30 cellular contexts compared by ENCODE assay signal in the genomic region with DNA sequence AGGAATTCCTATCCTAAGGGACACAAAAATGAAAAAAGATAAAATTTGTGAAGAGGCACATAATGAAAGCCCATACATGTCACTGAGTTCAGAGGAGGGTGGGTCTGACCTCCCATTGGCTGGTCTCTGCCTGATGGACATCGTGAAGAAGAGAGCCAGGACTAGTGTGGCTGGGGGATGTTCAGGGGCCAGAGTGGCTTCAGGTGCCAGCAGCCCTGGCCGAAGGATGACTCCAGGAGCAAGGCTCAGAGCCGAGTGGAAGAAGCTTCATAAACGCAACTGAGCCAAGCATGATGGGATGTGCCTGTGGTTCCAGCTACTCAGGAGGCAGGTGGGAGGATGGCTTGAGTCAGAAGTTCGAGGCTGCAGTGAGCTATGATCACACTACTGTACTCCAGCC. TPM values are rescaled to one million over a fixed set of nuclear protein-coding genes. Genes with fewer than 3 reads are reported as not detected.
DNase-seq lines count a peak whose midpoint lies in the region; ATAC-seq, FAIRE-seq and TF ChIP-seq lines count a peak whose summit lies in the region.
"Had no signal": no experiment of that assay in that cellular context is flagged by ENCODE, and none has a peak within 500 bp of the region (broad histone marks: within the 10 kb centered on the region; RNA-seq: fewer than 3 reads in every experiment).

No MANE protein-coding gene starts in this region.

- H3K9me3 Mint-ChIP-seq in activated CD4-positive, alpha-beta T cell treated with anti-CD3 and anti-CD28 coated beads for 36 hours (ENCODE audit: low read depth), result no peaks in the 10 kb centered on the region
- H3K9me3 Mint-ChIP-seq in activated naive CD8-positive, alpha-beta T cell treated with anti-CD3 and anti-CD28 coated beads for 36 hours, result peaks cover 4% of the 10 kb centered on the region
- no peaks in the 10 kb centered on the region for H3K9me3 Mint-ChIP-seq in naive thymus-derived CD8-positive, alpha-beta T cell
- H3K9me3 Mint-ChIP-seq: endodermal cell, neural progenitor cell had no signal

- CTCF ChIA-PET in activated CD4-positive, alpha-beta T cell treated with anti-CD3 and anti-CD28 coated beads for 36 hours (lab: Charles Lee), result interaction anchor here (0.9 to 4.8 kb wide), 3 partner anchors 13 to 70 kb away, joined by 3 to 19 read pairs (median 5); no protein-coding TSS in a partner anchor

- no peak for ATAC-seq in activated CD4-positive, alpha-beta T cell treated with anti-CD3 and anti-CD28 coated beads for 36 hours
- no peak for ATAC-seq in naive thymus-derived CD8-positive, alpha-beta T cell
- ATAC-seq: activated CD4-positive, CD25-positive, alpha-beta regulatory T cell treated with anti-CD3 and anti-CD28 coated beads, Interleukin-2, amount 50 U/mL, for 24 hours; esophagus mucosa; heart right ventricle; lower lobe of right lung; right lobe of liver; stimulated activated naive CD8-positive, alpha-beta T cell treated with anti-CD3 and anti-CD28 coated beads, Interleukin-15, Interleukin-2, amounts not matched to agents 100 U/mL and 50 U/mL, for 24 hours had no signal

- H3K4me3 Mint-ChIP-seq in activated CD4-positive, alpha-beta T cell treated with anti-CD3 and anti-CD28 coated beads for 36 hours, result no peak overlapping the region
- no peak overlapping the region for H3K4me3 Mint-ChIP-seq in activated naive CD8-positive, alpha-beta T cell treated with anti-CD3 and anti-CD28 coated beads for 36 hours
- no peak overlapping the region for H3K4me3 Mint-ChIP-seq in naive thymus-derived CD8-positive, alpha-beta T cell
- H3K4me3 Mint-ChIP-seq: activated naive CD4-positive, alpha-beta T cell treated with anti-CD3 and anti-CD28 coated beads, Interleukin-2, amount 10 ng/mL, durations not matched to agents 7 days and 5 days; endodermal cell; neural progenitor cell had no signal

- H3K27ac ChIP-seq in uterus, result no peak overlapping the region
- H3K27ac ChIP-seq: heart right ventricle, lower lobe of right lung, neural progenitor cell, PC-9, right lobe of liver had no signal

- intact Hi-C loops in activated CD4-positive, alpha-beta T cell treated with anti-CD3 and anti-CD28 coated beads for 36 hours (cut with DNase I, micrococcal nuclease), result loop anchor here in 1 of 2 experiments (10.0 kb wide), 1 partner anchor 642 kb away; a partner anchor contains a TSS
- intact Hi-C loops in uterus (cut with DNase I; ENCODE audit: low total_unique reads), result no loop called here

- H3K27me3 ChIP-seq in uterus, result no peaks in the 10 kb centered on the region
- H3K27me3 ChIP-seq: heart right ventricle, neural progenitor cell, right lobe of liver had no signal

- TF ChIP-seq CTCF in uterus (IDR thresholded peaks at IDR 0.05), result no peak

- peak; percentile 27 for FAIRE-seq in GM12892 (lab: Jason Lieb, UNC)

- DNase-seq in activated CD4-positive, alpha-beta T cell treated with anti-CD3 and anti-CD28 coated beads for 36 hours, result no peak
- no peak for DNase-seq in activated CD4-positive, alpha-beta T cell treated with anti-CD3 and anti-CD28 coated beads, Interleukin-2, amount 50 U/mL, for 4 hours
- DNase-seq in GM12892 (ENCODE audit: insufficient read length) (no peak), NCI-H2171 (lab: John Stamatoyannopoulos, UW) (no peak), uterus (no peak), NCI-H2029 (lab: John Stamatoyannopoulos, UW) (no peak)
- no peak for DNase-seq in activated naive CD8-positive, alpha-beta T cell treated with anti-CD3 and anti-CD28 coated beads for 36 hours
- no peak for DNase-seq in naive thymus-derived CD8-positive, alpha-beta T cell
- DNase-seq: 8988T; activated naive CD4-positive, alpha-beta T cell treated with anti-CD3 and anti-CD28 coated beads, Interleukin-2, amount 10 ng/mL, durations not matched to agents 7 days and 5 days; activated T-cell treated with anti-CD3 and anti-CD28 coated beads, Interleukin-2, amount 50 U/mL, for 48 hours; DMS 273 treated with DMSO at 0.1 percent for 48 hours; endodermal cell; foreskin fibroblast; GOT3; heart right ventricle; lower lobe of right lung; NCI-H1092 treated with DMSO at 0.1 percent for 48 hours; NCI-H187; NCI-H526; NK-92 treated with Interleukin-12 subunit alpha and Interleukin-12 subunit beta, amount 100 ng/mL, for 24 hours; PC-9; right lobe of liver; SHP77 treated with DMSO at 0.1 percent for 48 hours; stimulated activated CD4-positive, alpha-beta T cell treated with anti-CD3 and anti-CD28 coated beads, Interleukin-12 subunit alpha, Interleukin-12 subunit beta, amount 100 ng/mL, for 4 hours; stimulated activated CD4-positive, alpha-beta T cell treated with anti-CD3 and anti-CD28 coated beads, Interleukin-4, amount 100 ng/mL, for 4 hours; stimulated activated naive CD8-positive, alpha-beta T cell treated with anti-CD3 and anti-CD28 coated beads, Interleukin-15, Interleukin-2, amounts not matched to agents 100 U/mL and 50 U/mL, for 24 hours had no signal

- peaks cover 5 to 8% of the 10 kb centered on the region in 2 donors for H3K4me1 ChIP-seq in uterus

- peaks cover 15% of the 10 kb centered on the region for H3K36me3 Mint-ChIP-seq in activated CD4-positive, alpha-beta T cell treated with anti-CD3 and anti-CD28 coated beads for 36 hours (ENCODE audit: low read depth)
- peaks cover 22% of the 10 kb centered on the region for H3K36me3 Mint-ChIP-seq in activated naive CD8-positive, alpha-beta T cell treated with anti-CD3 and anti-CD28 coated beads for 36 hours
- peaks cover 5 to 36% (median 25%) of the 10 kb centered on the region in 3 donors for H3K36me3 Mint-ChIP-seq in naive thymus-derived CD8-positive, alpha-beta T cell
- H3K36me3 Mint-ChIP-seq: neural progenitor cell had no signal

- H3K4me1 Mint-ChIP-seq in activated CD4-positive, alpha-beta T cell treated with anti-CD3 and anti-CD28 coated beads for 36 hours, result peaks cover 53% of the 10 kb centered on the region
- H3K4me1 Mint-ChIP-seq in activated naive CD8-positive, alpha-beta T cell treated with anti-CD3 and anti-CD28 coated beads for 36 hours, result peaks cover 45% of the 10 kb centered on the region
- peaks cover 34 to 49% (median 46%) of the 10 kb centered on the region in 4 donors for H3K4me1 Mint-ChIP-seq in naive thymus-derived CD8-positive, alpha-beta T cell

- no peaks in the 10 kb centered on the region for H3K36me3 ChIP-seq in uterus
- H3K36me3 ChIP-seq: heart right ventricle, lower lobe of right lung, neural progenitor cell, right lobe of liver had no signal

- POLR2A ChIA-PET in activated CD4-positive, alpha-beta T cell treated with anti-CD3 and anti-CD28 coated beads for 36 hours (lab: Charles Lee), result no interaction called here
- POLR2A ChIA-PET in naive thymus-derived CD8-positive, alpha-beta T cell (lab: Charles Lee), result interaction anchor here (1.2 kb wide), 1 partner anchor 36 kb away, joined by 4 read pairs; no protein-coding TSS in a partner anchor

- no peaks in the 10 kb centered on the region for H3K27me3 Mint-ChIP-seq in activated CD4-positive, alpha-beta T cell treated with anti-CD3 and anti-CD28 coated beads for 36 hours
- H3K27me3 Mint-ChIP-seq in activated naive CD8-positive, alpha-beta T cell treated with anti-CD3 and anti-CD28 coated beads for 36 hours, result no peaks in the 10 kb centered on the region
- no peaks in the 10 kb centered on the region for H3K27me3 Mint-ChIP-seq in naive thymus-derived CD8-positive, alpha-beta T cell
- H3K27me3 Mint-ChIP-seq: activated naive CD4-positive, alpha-beta T cell treated with anti-CD3 and anti-CD28 coated beads, Interleukin-2, amount 10 ng/mL, durations not matched to agents 7 days and 5 days had no signal

- peak overlapping the region; percentile 16 for H3K27ac Mint-ChIP-seq in activated CD4-positive, alpha-beta T cell treated with anti-CD3 and anti-CD28 coated beads for 36 hours
- peak overlapping the region; percentile 17 for H3K27ac Mint-ChIP-seq in activated naive CD8-positive, alpha-beta T cell treated with anti-CD3 and anti-CD28 coated beads for 36 hours
- peak overlapping the region in 6 of 10 donors; percentile 39 to 83 (median 69) for H3K27ac Mint-ChIP-seq in naive thymus-derived CD8-positive, alpha-beta T cell
- H3K27ac Mint-ChIP-seq: activated naive CD4-positive, alpha-beta T cell treated with anti-CD3 and anti-CD28 coated beads, Interleukin-2, amount 10 ng/mL, durations not matched to agents 7 days and 5 days had no signal

- no peak overlapping the region for H3K4me3 ChIP-seq in uterus
- H3K4me3 ChIP-seq: heart right ventricle, lower lobe of right lung, neural progenitor cell, PC-9, right lobe of liver had no signal

- no peaks in the 10 kb centered on the region for H3K9me3 ChIP-seq in uterus
- H3K9me3 ChIP-seq: heart right ventricle, lower lobe of right lung, right lobe of liver had no signal

- TF ChIP-seq POLR2A in GM12892 (IDR thresholded peaks at IDR 0.05; ENCODE audit: low read depth, low read length) (no peak), uterus (IDR thresholded peaks at IDR 0.05) (no peak)

RNA-seq across cellular contexts. Expression of a gene that starts 56.9 kb away (rescaled TPM):
- total RNA-seq in activated CD4-positive, alpha-beta T cell treated with anti-CD3 and anti-CD28 coated beads for 36 hours, result 100 to 1,000 TPM; 177 to 238 TPM
- polyA plus RNA-seq in GM12892 (2012; ENCODE audit: missing spikeins), result 388 TPM
- 100 to 1,000 TPM; 219 to 221 TPM for total RNA-seq in activated naive CD8-positive, alpha-beta T cell treated with anti-CD3 and anti-CD28 coated beads for 36 hours
- total RNA-seq in naive thymus-derived CD8-positive, alpha-beta T cell, result 100 to 1,000 TPM; 139 to 151 TPM
- 100 to 1,000 TPM; 367 to 461 (median 455) TPM for polyA plus RNA-seq in naive thymus-derived CD8-positive, alpha-beta T cell
- 100 to 1,000 TPM; 119 to 324 (median 148) TPM for total RNA-seq in uterus

Comparison
In these comparisons a context has a peak if more than half of its experiments do, and no peak if none do; other contexts are left out.
1. H3K27ac Mint-ChIP-seq: peak in every context shown above with its lines; median percentile 69 in naive thymus-derived CD8-positive, alpha-beta T cell; 17 in activated naive CD8-positive, alpha-beta T cell treated with anti-CD3 and anti-CD28 coated beads for 36 hours; 16 in activated CD4-positive, alpha-beta T cell treated with anti-CD3 and anti-CD28 coated beads for 36 hours.